ENCODE assay signal across 2 cellular contexts in the genomic region with DNA sequence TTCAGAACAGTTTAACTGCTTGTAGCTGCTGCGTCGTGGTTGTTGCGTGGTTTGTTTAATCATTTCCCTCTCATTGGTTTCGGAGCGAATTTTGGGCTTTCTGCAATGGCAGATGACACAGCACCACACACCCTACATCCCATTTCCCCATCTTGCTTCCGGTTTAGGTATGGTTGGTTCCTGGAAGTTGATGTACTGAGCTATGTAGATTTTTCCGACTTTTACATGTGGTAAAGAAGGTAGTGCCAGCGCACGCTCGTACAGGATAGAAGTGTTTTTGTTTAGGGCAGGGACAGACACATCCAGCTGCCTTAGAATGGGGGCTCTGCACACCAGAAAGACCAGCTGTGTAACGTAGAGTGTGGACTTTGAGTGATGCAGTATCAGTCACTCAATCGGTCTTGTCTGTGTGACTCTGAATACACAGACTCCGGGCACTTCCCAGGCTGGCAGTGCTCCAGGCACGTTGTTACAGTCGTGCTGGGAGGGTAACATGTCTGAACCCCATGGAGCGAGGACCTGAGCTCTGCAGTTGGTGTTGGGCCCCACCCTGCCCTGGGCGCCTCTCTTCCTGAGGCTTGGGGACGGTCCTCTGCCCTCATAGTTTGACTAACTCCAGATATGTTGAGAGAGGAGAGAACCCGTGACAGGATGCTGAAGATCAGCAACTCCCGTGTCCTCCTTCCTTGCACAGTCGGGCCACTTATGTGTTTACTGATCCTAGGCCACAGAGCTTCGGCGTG.
TF ChIP-seq lines count a peak whose summit lies in the region.

No MANE protein-coding gene starts in this region.

TF ChIP-seq in GM23338, 12 proteins besides CTCF, POLR2A, EP300 and RAD21 (continued from another document):
- TF ChIP-seq, protein P1, sequence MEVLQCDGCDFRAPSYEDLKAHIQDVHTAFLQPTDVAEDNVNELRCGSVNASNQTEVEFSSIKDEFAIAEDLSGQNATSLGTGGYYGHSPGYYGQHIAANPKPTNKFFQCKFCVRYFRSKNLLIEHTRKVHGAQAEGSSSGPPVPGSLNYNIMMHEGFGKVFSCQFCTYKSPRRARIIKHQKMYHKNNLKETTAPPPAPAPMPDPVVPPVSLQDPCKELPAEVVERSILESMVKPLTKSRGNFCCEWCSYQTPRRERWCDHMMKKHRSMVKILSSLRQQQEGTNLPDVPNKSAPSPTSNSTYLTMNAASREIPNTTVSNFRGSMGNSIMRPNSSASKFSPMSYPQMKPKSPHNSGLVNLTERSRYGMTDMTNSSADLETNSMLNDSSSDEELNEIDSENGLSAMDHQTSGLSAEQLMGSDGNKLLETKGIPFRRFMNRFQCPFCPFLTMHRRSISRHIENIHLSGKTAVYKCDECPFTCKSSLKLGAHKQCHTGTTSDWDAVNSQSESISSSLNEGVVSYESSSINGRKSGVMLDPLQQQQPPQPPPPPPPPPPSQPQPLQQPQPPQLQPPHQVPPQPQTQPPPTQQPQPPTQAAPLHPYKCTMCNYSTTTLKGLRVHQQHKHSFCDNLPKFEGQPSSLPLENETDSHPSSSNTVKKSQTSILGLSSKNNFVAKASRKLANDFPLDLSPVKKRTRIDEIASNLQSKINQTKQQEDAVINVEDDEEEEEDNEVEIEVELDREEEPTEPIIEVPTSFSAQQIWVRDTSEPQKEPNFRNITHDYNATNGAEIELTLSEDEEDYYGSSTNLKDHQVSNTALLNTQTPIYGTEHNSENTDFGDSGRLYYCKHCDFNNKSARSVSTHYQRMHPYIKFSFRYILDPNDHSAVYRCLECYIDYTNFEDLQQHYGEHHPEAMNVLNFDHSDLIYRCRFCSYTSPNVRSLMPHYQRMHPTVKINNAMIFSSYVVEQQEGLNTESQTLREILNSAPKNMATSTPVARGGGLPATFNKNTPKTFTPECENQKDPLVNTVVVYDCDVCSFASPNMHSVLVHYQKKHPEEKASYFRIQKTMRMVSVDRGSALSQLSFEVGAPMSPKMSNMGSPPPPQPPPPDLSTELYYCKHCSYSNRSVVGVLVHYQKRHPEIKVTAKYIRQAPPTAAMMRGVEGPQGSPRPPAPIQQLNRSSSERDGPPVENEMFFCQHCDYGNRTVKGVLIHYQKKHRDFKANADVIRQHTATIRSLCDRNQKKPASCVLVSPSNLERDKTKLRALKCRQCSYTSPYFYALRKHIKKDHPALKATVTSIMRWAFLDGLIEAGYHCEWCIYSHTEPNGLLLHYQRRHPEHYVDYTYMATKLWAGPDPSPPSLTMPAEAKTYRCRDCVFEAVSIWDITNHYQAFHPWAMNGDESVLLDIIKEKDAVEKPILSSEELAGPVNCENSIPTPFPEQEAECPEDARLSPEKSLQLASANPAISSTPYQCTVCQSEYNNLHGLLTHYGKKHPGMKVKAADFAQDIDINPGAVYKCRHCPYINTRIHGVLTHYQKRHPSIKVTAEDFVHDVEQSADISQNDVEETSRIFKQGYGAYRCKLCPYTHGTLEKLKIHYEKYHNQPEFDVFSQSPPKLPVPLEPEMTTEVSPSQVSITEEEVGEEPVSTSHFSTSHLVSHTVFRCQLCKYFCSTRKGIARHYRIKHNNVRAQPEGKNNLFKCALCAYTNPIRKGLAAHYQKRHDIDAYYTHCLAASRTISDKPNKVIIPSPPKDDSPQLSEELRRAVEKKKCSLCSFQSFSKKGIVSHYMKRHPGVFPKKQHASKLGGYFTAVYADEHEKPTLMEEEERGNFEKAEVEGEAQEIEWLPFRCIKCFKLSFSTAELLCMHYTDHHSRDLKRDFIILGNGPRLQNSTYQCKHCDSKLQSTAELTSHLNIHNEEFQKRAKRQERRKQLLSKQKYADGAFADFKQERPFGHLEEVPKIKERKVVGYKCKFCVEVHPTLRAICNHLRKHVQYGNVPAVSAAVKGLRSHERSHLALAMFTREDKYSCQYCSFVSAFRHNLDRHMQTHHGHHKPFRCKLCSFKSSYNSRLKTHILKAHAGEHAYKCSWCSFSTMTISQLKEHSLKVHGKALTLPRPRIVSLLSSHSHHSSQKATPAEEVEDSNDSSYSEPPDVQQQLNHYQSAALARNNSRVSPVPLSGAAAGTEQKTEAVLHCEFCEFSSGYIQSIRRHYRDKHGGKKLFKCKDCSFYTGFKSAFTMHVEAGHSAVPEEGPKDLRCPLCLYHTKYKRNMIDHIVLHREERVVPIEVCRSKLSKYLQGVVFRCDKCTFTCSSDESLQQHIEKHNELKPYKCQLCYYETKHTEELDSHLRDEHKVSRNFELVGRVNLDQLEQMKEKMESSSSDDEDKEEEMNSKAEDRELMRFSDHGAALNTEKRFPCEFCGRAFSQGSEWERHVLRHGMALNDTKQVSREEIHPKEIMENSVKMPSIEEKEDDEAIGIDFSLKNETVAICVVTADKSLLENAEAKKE (CRISPR knock-in tag; IDR thresholded peaks at IDR 0.05) = no peak
- no peak for TF ChIP-seq STAT1 (IDR thresholded peaks at IDR 0.05; ENCODE audit: unreplicated experiment)
- no peak for TF ChIP-seq CREB1 (CRISPR knock-in tag; IDR thresholded peaks at IDR 0.05; ENCODE audit: low read depth)
- TF ChIP-seq, protein P2, sequence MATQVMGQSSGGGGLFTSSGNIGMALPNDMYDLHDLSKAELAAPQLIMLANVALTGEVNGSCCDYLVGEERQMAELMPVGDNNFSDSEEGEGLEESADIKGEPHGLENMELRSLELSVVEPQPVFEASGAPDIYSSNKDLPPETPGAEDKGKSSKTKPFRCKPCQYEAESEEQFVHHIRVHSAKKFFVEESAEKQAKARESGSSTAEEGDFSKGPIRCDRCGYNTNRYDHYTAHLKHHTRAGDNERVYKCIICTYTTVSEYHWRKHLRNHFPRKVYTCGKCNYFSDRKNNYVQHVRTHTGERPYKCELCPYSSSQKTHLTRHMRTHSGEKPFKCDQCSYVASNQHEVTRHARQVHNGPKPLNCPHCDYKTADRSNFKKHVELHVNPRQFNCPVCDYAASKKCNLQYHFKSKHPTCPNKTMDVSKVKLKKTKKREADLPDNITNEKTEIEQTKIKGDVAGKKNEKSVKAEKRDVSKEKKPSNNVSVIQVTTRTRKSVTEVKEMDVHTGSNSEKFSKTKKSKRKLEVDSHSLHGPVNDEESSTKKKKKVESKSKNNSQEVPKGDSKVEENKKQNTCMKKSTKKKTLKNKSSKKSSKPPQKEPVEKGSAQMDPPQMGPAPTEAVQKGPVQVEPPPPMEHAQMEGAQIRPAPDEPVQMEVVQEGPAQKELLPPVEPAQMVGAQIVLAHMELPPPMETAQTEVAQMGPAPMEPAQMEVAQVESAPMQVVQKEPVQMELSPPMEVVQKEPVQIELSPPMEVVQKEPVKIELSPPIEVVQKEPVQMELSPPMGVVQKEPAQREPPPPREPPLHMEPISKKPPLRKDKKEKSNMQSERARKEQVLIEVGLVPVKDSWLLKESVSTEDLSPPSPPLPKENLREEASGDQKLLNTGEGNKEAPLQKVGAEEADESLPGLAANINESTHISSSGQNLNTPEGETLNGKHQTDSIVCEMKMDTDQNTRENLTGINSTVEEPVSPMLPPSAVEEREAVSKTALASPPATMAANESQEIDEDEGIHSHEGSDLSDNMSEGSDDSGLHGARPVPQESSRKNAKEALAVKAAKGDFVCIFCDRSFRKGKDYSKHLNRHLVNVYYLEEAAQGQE (IDR thresholded peaks at IDR 0.05; ENCODE audit: unreplicated experiment) = no peak
- TF ChIP-seq EZH2 (IDR thresholded peaks at IDR 0.05; ENCODE audit: low read depth, unreplicated experiment) = no peak
TF ChIP-seq in GM23338: peak in this region for 0.

TF ChIP-seq in HepG2, 621 proteins besides CTCF, POLR2A, EP300 and RAD21 (continued from another document):
- TF ChIP-seq, protein P3, sequence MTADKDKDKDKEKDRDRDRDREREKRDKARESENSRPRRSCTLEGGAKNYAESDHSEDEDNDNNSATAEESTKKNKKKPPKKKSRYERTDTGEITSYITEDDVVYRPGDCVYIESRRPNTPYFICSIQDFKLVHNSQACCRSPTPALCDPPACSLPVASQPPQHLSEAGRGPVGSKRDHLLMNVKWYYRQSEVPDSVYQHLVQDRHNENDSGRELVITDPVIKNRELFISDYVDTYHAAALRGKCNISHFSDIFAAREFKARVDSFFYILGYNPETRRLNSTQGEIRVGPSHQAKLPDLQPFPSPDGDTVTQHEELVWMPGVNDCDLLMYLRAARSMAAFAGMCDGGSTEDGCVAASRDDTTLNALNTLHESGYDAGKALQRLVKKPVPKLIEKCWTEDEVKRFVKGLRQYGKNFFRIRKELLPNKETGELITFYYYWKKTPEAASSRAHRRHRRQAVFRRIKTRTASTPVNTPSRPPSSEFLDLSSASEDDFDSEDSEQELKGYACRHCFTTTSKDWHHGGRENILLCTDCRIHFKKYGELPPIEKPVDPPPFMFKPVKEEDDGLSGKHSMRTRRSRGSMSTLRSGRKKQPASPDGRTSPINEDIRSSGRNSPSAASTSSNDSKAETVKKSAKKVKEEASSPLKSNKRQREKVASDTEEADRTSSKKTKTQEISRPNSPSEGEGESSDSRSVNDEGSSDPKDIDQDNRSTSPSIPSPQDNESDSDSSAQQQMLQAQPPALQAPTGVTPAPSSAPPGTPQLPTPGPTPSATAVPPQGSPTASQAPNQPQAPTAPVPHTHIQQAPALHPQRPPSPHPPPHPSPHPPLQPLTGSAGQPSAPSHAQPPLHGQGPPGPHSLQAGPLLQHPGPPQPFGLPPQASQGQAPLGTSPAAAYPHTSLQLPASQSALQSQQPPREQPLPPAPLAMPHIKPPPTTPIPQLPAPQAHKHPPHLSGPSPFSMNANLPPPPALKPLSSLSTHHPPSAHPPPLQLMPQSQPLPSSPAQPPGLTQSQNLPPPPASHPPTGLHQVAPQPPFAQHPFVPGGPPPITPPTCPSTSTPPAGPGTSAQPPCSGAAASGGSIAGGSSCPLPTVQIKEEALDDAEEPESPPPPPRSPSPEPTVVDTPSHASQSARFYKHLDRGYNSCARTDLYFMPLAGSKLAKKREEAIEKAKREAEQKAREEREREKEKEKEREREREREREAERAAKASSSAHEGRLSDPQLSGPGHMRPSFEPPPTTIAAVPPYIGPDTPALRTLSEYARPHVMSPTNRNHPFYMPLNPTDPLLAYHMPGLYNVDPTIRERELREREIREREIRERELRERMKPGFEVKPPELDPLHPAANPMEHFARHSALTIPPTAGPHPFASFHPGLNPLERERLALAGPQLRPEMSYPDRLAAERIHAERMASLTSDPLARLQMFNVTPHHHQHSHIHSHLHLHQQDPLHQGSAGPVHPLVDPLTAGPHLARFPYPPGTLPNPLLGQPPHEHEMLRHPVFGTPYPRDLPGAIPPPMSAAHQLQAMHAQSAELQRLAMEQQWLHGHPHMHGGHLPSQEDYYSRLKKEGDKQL (CRISPR knock-in tag; IDR thresholded peaks at IDR 0.05; ENCODE audit: low read depth) = no peak
- no peak for TF ChIP-seq ATF7 (IDR thresholded peaks at IDR 0.05)
- no peak for TF ChIP-seq ATF7 (CRISPR knock-in tag; IDR thresholded peaks at IDR 0.05)
